ENCODE assay signal across 20 cellular contexts in the genomic region with DNA sequence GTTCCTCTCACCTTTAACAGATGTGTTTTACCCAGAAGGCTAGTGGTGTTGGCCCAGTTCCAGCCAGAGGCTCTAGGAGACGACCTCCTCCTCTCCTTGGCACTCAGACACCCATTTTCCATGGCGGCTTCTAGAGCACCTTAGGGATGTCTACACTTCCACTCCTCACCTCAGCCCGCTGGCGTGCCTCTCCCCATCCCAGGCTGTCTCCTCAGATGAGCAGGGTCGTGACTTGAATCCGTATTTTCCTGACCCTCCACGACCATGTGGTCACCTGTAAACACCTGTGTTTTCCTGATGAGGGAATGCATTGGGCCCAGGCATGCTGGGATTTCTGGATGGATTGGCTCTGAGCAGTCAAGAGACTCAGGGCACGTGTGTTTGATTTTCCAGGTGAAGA. TPM values are rescaled to one million over a fixed set of nuclear protein-coding genes. Genes with fewer than 3 reads are reported as not detected.
DNase-seq lines count a peak whose midpoint lies in the region; TF ChIP-seq lines count a peak whose summit lies in the region.
"Had no signal": no experiment of that assay in that cellular context is flagged by ENCODE, and none has a peak within 500 bp of the region (broad histone marks: within the 10 kb centered on the region; RNA-seq: fewer than 3 reads in every experiment).

No MANE protein-coding gene starts in this region.

- no peak overlapping the region for H3K4me3 Mint-ChIP-seq in chondrocyte (ENCODE audit: unreplicated experiment)

- H3K27me3 ChIP-seq in adrenal gland (no peaks in the 10 kb centered on the region), layer of hippocampus (ENCODE audit: control insufficient read depth, insufficient read depth, low read length) (no peaks in the 10 kb centered on the region), subcutaneous abdominal adipose tissue (ENCODE audit: control insufficient read depth in 5 of 5, insufficient read depth in 4 of 5, low read length in 5 of 5) (peaks cover 0 to 2% (median 0%) of the 10 kb centered on the region in 5 donors)
- H3K27me3 ChIP-seq: Peyer's patch had no signal

- H3K36me3 Mint-ChIP-seq in chondrocyte (ENCODE audit: low read depth): no peaks in the 10 kb centered on the region

- H3K9me3 ChIP-seq in adrenal gland (replicated peaks in 1 of 3): no peaks in the 10 kb centered on the region
- no peaks in the 10 kb centered on the region for H3K9me3 ChIP-seq in subcutaneous abdominal adipose tissue (ENCODE audit: control insufficient read depth in 5 of 5, low read length in 5 of 5)
- H3K9me3 ChIP-seq: Peyer's patch had no signal

- H3K36me3 ChIP-seq in adrenal gland (replicated peaks in 1 of 2) (no peaks in the 10 kb centered on the region), subcutaneous abdominal adipose tissue (ENCODE audit: control insufficient read depth in 5 of 5, insufficient read depth in 5 of 5, low read length in 5 of 5) (no peaks in the 10 kb centered on the region)
- H3K36me3 ChIP-seq: Peyer's patch had no signal

- no peak for TF ChIP-seq POLR2A in adrenal gland (IDR thresholded peaks at IDR 0.05)

- H3K4me1 Mint-ChIP-seq in chondrocyte (ENCODE audit: low read depth): peaks cover 11% of the 10 kb centered on the region

- DNase-seq in COR-L47 (lab: John Stamatoyannopoulos, UW): peak; percentile 11
- DNase-seq in adrenal gland: no peak
- no peak for DNase-seq in stimulated activated CD4-positive, alpha-beta T cell treated with anti-CD3 and anti-CD28 coated beads, Interleukin-2, amount 100 ng/mL, for 48 hours
- no peak for DNase-seq in superior temporal gyrus (ENCODE audit: extremely low spot score)
- no peak for DNase-seq in chondrocyte (ENCODE audit: low spot score)
- DNase-seq: C1 segment of cervical spinal cord; DMS 273 treated with DMSO at 0.1 percent for 48 hours; DND-41; HCEC 1CT; IMR-90; Karpas-422; NCI-H1048; NCI-H1436 treated with DMSO at 0.1 percent for 48 hours; NCI-H2029; NCI-H446; NCI-H526 treated with DMSO at 0.1 percent for 48 hours; NK-92 treated with Interleukin-12 subunit alpha and Interleukin-12 subunit beta, amount 100 ng/mL, for 24 hours; Peyer's patch had no signal

- H3K27me3 Mint-ChIP-seq in chondrocyte (ENCODE audit: low read depth): peaks cover 2% of the 10 kb centered on the region

- intact Hi-C loops in adrenal gland (cut with DNase I): no loop called here

- H3K9ac ChIP-seq in subcutaneous abdominal adipose tissue (ENCODE audit: low read length in 5 of 5): no peak overlapping the region

- H3K27ac ChIP-seq in adrenal gland: peak overlapping the region in 3 of 5 donors; percentile 52 to 72 (median 56)
- peak overlapping the region; percentile 39 for H3K27ac ChIP-seq in layer of hippocampus (ENCODE audit: low read depth, low read length)
- H3K27ac ChIP-seq in subcutaneous abdominal adipose tissue (ENCODE audit: low read depth, low read length): peak overlapping the region; percentile 23
- H3K27ac ChIP-seq: Peyer's patch had no signal

- WGBS in adrenal gland, 4 donors: 84 to 87% (median 86%) methylated on average over 8 of the region's 8 CpGs

- H3K4me3 ChIP-seq in adrenal gland: no peak overlapping the region
- H3K4me3 ChIP-seq in subcutaneous abdominal adipose tissue (ENCODE audit: low read depth in 1 of 5, low read length in 5 of 5): peak overlapping the region in 1 of 5 donors; percentile 9
- H3K4me3 ChIP-seq: Peyer's patch had no signal

- H3K27ac Mint-ChIP-seq in chondrocyte (ENCODE audit: unreplicated experiment): no peak overlapping the region

- H3K4me1 ChIP-seq in adrenal gland (replicated peaks in 1 of 2) (no peaks in the 10 kb centered on the region), subcutaneous abdominal adipose tissue (ENCODE audit: control insufficient read depth in 5 of 5, insufficient read depth in 5 of 5, low read length in 5 of 5) (peaks cover 6 to 52% (median 41%) of the 10 kb centered on the region in 5 donors)
- H3K4me1 ChIP-seq: Peyer's patch had no signal

- no peak for TF ChIP-seq CTCF in adrenal gland (IDR thresholded peaks at IDR 0.05)
- TF ChIP-seq CTCF in chondrocyte (IDR thresholded peaks at IDR 0.05): no peak

- H3K9me3 Mint-ChIP-seq in chondrocyte (ENCODE audit: low read depth): no peaks in the 10 kb centered on the region

RNA-seq across cellular contexts. Expression of a gene that starts 21.8 kb away (rescaled TPM):
- 10 to 100 TPM; 21.5 to 63.2 (median 30.3) TPM for total RNA-seq in adrenal gland
- polyA plus RNA-seq in adrenal gland: 10 to 100 TPM in 2 of 3 donors, 1 to 10 TPM in 1; 8.1 to 55.7 (median 32.5) TPM
- 18.8 to 24.2 TPM (median 20.2 TPM) in 3 replicates for total RNA-seq in chondrocyte
